1 cellular context compared by ENCODE assay signal in genomic region chr12:58888131-58888783, GRCh38.
TF ChIP-seq lines count a peak whose summit lies in the region.

No MANE protein-coding gene starts in this region.

TF ChIP-seq in liver, 16 proteins besides CTCF, POLR2A, EP300 and RAD21:
- TF ChIP-seq ZBTB33 (IDR thresholded peaks at IDR 0.05) (no peak), HNF4G (IDR thresholded peaks at IDR 0.05) (no peak), FOXA1 (IDR thresholded peaks at IDR 0.05) (no peak), GABPA (IDR thresholded peaks at IDR 0.05 in 1 of 2, conservative IDR thresholded peaks at IDR 0.05 in 1 of 2) (no peak), YY1 (IDR thresholded peaks at IDR 0.05) (no peak), RXRA (IDR thresholded peaks at IDR 0.05) (peak; percentile 68 to 79), ATF3 (IDR thresholded peaks at IDR 0.05) (no peak), NR2F2 (IDR thresholded peaks at IDR 0.05) (no peak), TAF1 (conservative IDR thresholded peaks at IDR 0.05) (no peak), MAX (IDR thresholded peaks at IDR 0.05) (no peak), FOXA2 (IDR thresholded peaks at IDR 0.05) (no peak), JUND (IDR thresholded peaks at IDR 0.05) (peak in 1 of 2 donors; percentile 21), EGR1 (IDR thresholded peaks at IDR 0.05; ENCODE audit: low read depth in 2 of 2) (no peak), SP1 (IDR thresholded peaks at IDR 0.05) (no peak), HNF4A (conservative IDR thresholded peaks at IDR 0.05) (peak; percentile 30 to 37), REST (IDR thresholded peaks at IDR 0.05) (no peak)
TF ChIP-seq in liver: peak in this region for 3.
